In genomic region chr7:33108931-33109757, GRCh38 we compare ENCODE assay signal across 8 cellular contexts. TPM values are rescaled to one million over a fixed set of nuclear protein-coding genes. Genes with fewer than 3 reads are reported as not detected.
DNase-seq lines count a peak whose midpoint lies in the region; ATAC-seq and TF ChIP-seq lines count a peak whose summit lies in the region.

Gene RP9 (minus strand): TSS chr7:33109404. CDS start chr7:33109372, 32 bp downstream.

- H3K27ac ChIP-seq in Karpas-422 (ENCODE audit: low read length) (peak within 1 kb of the TSS; percentile 4; the same call in 1 of the 2 replicates), suprapubic skin (peak within 1 kb of the TSS; percentile 75)

- WGBS in suprapubic skin = under 1% methylated on average over 38 of the region's 103 CpGs

- no peak for TF ChIP-seq POLR2A in suprapubic skin (IDR thresholded peaks at IDR 0.05)

- peak within 1 kb of the TSS; percentile 91 for H2AFZ ChIP-seq in Karpas-422 (ENCODE audit: low read length)

- H3K27me3 ChIP-seq in Karpas-422 (ENCODE audit: low read length) = no peaks in the 10 kb centered on the region
- no peaks in the 10 kb centered on the region for H3K27me3 ChIP-seq in suprapubic skin

- peaks cover 15% of the 10 kb centered on the region; the same call in 1 of the 2 replicates for H4K20me1 ChIP-seq in Karpas-422 (ENCODE audit: insufficient read depth, low read depth, low read length)

- TF ChIP-seq CTCF in omental fat pad (IDR thresholded peaks at IDR 0.05) (no peak), suprapubic skin (IDR thresholded peaks at IDR 0.05) (peak; percentile 26 to 74)

- no peak for TF ChIP-seq EP300 in suprapubic skin (IDR thresholded peaks at IDR 0.05)

- peaks cover 49% of the 10 kb centered on the region for H3K79me2 ChIP-seq in Karpas-422 (ENCODE audit: low read length)

- peaks cover 29% of the 10 kb centered on the region for H3K4me1 ChIP-seq in Karpas-422 (ENCODE audit: low read length)
- peaks cover 35% of the 10 kb centered on the region for H3K4me1 ChIP-seq in suprapubic skin

- no peaks in the 10 kb centered on the region for H3K9me2 ChIP-seq in Karpas-422 (replicated peaks; ENCODE audit: insufficient read depth, low read length)

- no peaks in the 10 kb centered on the region for H3K36me3 ChIP-seq in Karpas-422 (ENCODE audit: insufficient read depth, low read length)
- no peaks in the 10 kb centered on the region for H3K36me3 ChIP-seq in suprapubic skin

- H3K4me3 ChIP-seq in Karpas-422 (ENCODE audit: low read length) = peak within 1 kb of the TSS; percentile 84
- peak within 1 kb of the TSS; percentile 87 for H3K4me3 ChIP-seq in suprapubic skin

- DNase-seq in ELF-1 (ENCODE audit: low read depth, low spot score) (peak; percentile 84), Karpas-422 (peak; percentile 90), SIG-M5 (lab: John Stamatoyannopoulos, UW) (peak; percentile 4), germinal center (ENCODE audit: low spot score) (peak; percentile 86), omental fat pad (ENCODE audit: low spot score) (no peak), suprapubic skin (ENCODE audit: low spot score in 2 of 2) (peak; percentile 70 to 82)
- DNase-seq in activated effector memory CD4-positive, alpha-beta T cell treated with anti-CD3 and anti-CD28 coated beads, Interleukin-2, amount 50 U/mL, for 16 hours = peak; percentile 92

- peak within 1 kb of the TSS; percentile 79 for H3K4me2 ChIP-seq in Karpas-422 (ENCODE audit: low read depth, low read length, poor library complexity, severe bottlenecking)

- H3K9me3 ChIP-seq in Karpas-422 (ENCODE audit: low read length) (no peaks in the 10 kb centered on the region), suprapubic skin (no peaks in the 10 kb centered on the region)

- ATAC-seq in GM21786 (IDR thresholded peaks at IDR 0.05; ENCODE audit: unreplicated experiment) (peak; percentile 73), omental fat pad (ENCODE audit: low FRiP score) (peak; percentile 91)

- H3K9ac ChIP-seq in Karpas-422 (ENCODE audit: low read length) = peak within 1 kb of the TSS; percentile 95

RNA-seq across cellular contexts. Expression of gene RP9, which starts in this region (rescaled TPM):
- total RNA-seq in Karpas-422 (2014; rRNA removed; shearing (Covaris generic); ENCODE audit: low replicate concordance) = 10.3 and 12.6 TPM in 2 replicates
- total RNA-seq in omental fat pad = 10 to 100 TPM in 2 of 4 donors, 1 to 10 TPM in 2; 6.8 to 17.7 (median 9.9) TPM
- total RNA-seq in suprapubic skin = 10 to 100 TPM in 2 of 4 donors, 1 to 10 TPM in 2; 6.5 to 16.9 (median 9.3) TPM

Comparison
In these comparisons a context has a peak if more than half of its experiments do, and no peak if none do; other contexts are left out.
1. CTCF ChIP-seq: peak in suprapubic skin (2 of 2); none in omental fat pad (0 of 3).